ENCODE assay signal across 25 cellular contexts in the genomic region with DNA sequence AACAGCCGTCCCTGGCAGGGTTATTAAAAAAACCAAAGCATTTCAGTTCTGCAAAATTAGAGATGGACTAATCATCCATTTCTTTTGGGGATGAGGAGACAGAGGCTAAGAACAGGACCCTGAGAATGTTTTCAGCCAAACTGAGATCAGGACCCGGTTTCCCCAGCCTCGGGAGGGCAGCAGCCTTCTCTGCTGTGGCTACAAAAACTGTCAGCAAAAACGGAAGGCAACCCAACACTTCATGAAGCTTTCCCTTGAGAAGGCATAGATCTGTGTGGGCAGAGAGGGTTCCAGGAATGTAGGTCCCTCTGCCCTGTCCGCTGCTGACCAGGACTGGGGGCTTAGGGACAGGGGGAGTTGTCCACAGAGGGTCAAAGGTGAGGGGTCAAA.
A peak's percentile ranks its signal among the peaks of the same experiment; 100 is the strongest.
DNase-seq lines count a peak whose midpoint lies in the region; ATAC-seq, FAIRE-seq and TF ChIP-seq lines count a peak whose summit lies in the region.
"Had no signal": no experiment of that assay in that cellular context is flagged by ENCODE, and none has a peak within 500 bp of the region (broad histone marks: within the 10 kb centered on the region; RNA-seq: fewer than 3 reads in every experiment).

No MANE protein-coding gene starts in this region.

- H3K4me1 ChIP-seq in BLaER1: peaks cover 86% of the 10 kb centered on the region
- peaks cover 74% of the 10 kb centered on the region for H3K4me1 ChIP-seq in Karpas-422 (ENCODE audit: low read length)
- peaks cover 6 to 17% (median 11%) of the 10 kb centered on the region in 4 experiments for H3K4me1 ChIP-seq in H1 (replicated peaks in 1 of 4; ENCODE audit: control insufficient read depth in 3 of 4, insufficient read depth in 4 of 4, low read length in 3 of 4)
- H3K4me1 ChIP-seq in lung (ENCODE audit: control insufficient read depth in 2 of 2, insufficient read depth in 2 of 2, low read length in 2 of 2): no peaks in the 10 kb centered on the region
- H3K4me1 ChIP-seq: A549, BE2C, Caco-2, HAP-1 had no signal

- peaks cover 14% of the 10 kb centered on the region for H4K20me1 ChIP-seq in BLaER1
- no peaks in the 10 kb centered on the region for H4K20me1 ChIP-seq in Karpas-422 (ENCODE audit: insufficient read depth, low read depth, low read length)
- H4K20me1 ChIP-seq in H1 (replicated peaks in 1 of 2; ENCODE audit: control insufficient read depth in 1 of 2, insufficient read depth in 2 of 2, low read length in 2 of 2): no peaks in the 10 kb centered on the region

- no peak for TF ChIP-seq RAD21 in H1 (IDR thresholded peaks at IDR 0.05 in 1 of 2, conservative IDR thresholded peaks at IDR 0.05 in 1 of 2; ENCODE audit: low read depth in 2 of 2, low read length in 2 of 2)

- H3K27me3 ChIP-seq in BLaER1 (peaks cover 24% of the 10 kb centered on the region), Karpas-422 (ENCODE audit: low read length) (peaks cover 9% of the 10 kb centered on the region; the same call in 1 of the 2 replicates), H1 (replicated peaks in 1 of 4; ENCODE audit: control insufficient read depth in 3 of 4, extremely low read depth in 1 of 4, insufficient read depth in 3 of 4, low read length in 3 of 4) (0 out of 7 replicates have a peak, but pooled peaks cover 0 to 2% (median 0%) of the 10 kb centered on the region in 4 experiments), lung (ENCODE audit: control insufficient read depth, insufficient read depth) (no peaks in the 10 kb centered on the region)
- H3K27me3 ChIP-seq: BE2C had no signal

- no peak overlapping the region for H3K14ac ChIP-seq in H1 (ENCODE audit: insufficient read length)

- H2AFZ ChIP-seq in Karpas-422 (ENCODE audit: low read length) (no peak overlapping the region), H1 (ENCODE audit: low read length) (no peak overlapping the region)
- H2AFZ ChIP-seq: GM23338 had no signal

- H2BK5ac ChIP-seq in H1 (ENCODE audit: low read depth, low read length): no peak overlapping the region; the same call in 1 of the 2 replicates

- no peaks in the 10 kb centered on the region for H3K4me1 Mint-ChIP-seq in endothelial cell (ENCODE audit: unreplicated experiment)
- H3K4me1 Mint-ChIP-seq: CD4-positive, CD25-positive, alpha-beta regulatory T cell had no signal

- DNase-seq in Karpas-422 (peak; percentile 76), H1 (ENCODE audit: low read depth in 1 of 2, low spot score in 2 of 2) (no peak), lung (ENCODE audit: low spot score) (peak; percentile 20), endothelial cell (ENCODE audit: low spot score) (no peak), HPDE6-E6E7 (ENCODE audit: extremely low spot score) (no peak), superior temporal gyrus (ENCODE audit: extremely low spot score) (no peak)
- DNase-seq: 8988T; ACHN; AML-193; BE2C; Caco-2; CD4-positive, CD25-positive, alpha-beta regulatory T cell; DMS153; DND-41; HFFc6 had no signal

- H3K9me3 ChIP-seq in BLaER1 (peaks cover 7% of the 10 kb centered on the region), Karpas-422 (ENCODE audit: low read length) (peaks cover 8% of the 10 kb centered on the region; the same call in 1 of the 2 replicates), H1 (ENCODE audit: insufficient read depth in 2 of 2, low read depth in 1 of 2, low read length in 1 of 2) (peaks cover 0 to 4% of the 10 kb centered on the region in 2 experiments; a peak in 2 of 4 replicates), lung (ENCODE audit: control insufficient read depth in 2 of 2, insufficient read depth in 1 of 2, low read length in 1 of 2) (no peaks in the 10 kb centered on the region)
- H3K9me3 ChIP-seq: A549, BE2C, Caco-2, HAP-1 had no signal

- peak overlapping the region; percentile 91; the same call in 1 of the 2 replicates for H2BK20ac ChIP-seq in H1 (ENCODE audit: low read length)

- H4K5ac ChIP-seq in H1 (ENCODE audit: insufficient read length, low read depth, low read length): no peak overlapping the region

- H4K91ac ChIP-seq in H1 (replicated peaks; ENCODE audit: insufficient read length, low read length): peak overlapping the region; percentile 57

- H3K23me2 ChIP-seq in H1 (ENCODE audit: low read depth, low read length): no peaks in the 10 kb centered on the region

- no peak overlapping the region; the same call in 1 of the 2 replicates for H2BK12ac ChIP-seq in H1 (ENCODE audit: low read depth, low read length)

- H3K27me3 Mint-ChIP-seq in endothelial cell (ENCODE audit: unreplicated experiment): peaks cover 5% of the 10 kb centered on the region
- H3K27me3 Mint-ChIP-seq: CD4-positive, CD25-positive, alpha-beta regulatory T cell had no signal

- no peaks in the 10 kb centered on the region for H3K36me3 ChIP-seq in BLaER1
- H3K36me3 ChIP-seq in Karpas-422 (ENCODE audit: insufficient read depth, low read length): no peaks in the 10 kb centered on the region; the same call in 1 of the 2 replicates
- H3K36me3 ChIP-seq in H1 (ENCODE audit: control insufficient read depth in 2 of 4, insufficient read depth in 4 of 4, low read length in 3 of 4): no peaks in the 10 kb centered on the region
- H3K36me3 ChIP-seq in lung (ENCODE audit: control insufficient read depth in 2 of 2, insufficient read depth in 2 of 2, low read length in 2 of 2): no peaks in the 10 kb centered on the region
- H3K36me3 ChIP-seq: BE2C, HAP-1 had no signal

- H3K4me2 ChIP-seq in BLaER1 (peak overlapping the region; percentile 88), Karpas-422 (ENCODE audit: low read depth, low read length, poor library complexity, severe bottlenecking) (peak overlapping the region; percentile 79), H1 (ENCODE audit: insufficient read depth in 1 of 2, low read depth in 2 of 2, low read length in 2 of 2) (no peak overlapping the region)
- H3K4me2 ChIP-seq: A549, GM23338 had no signal

- TF ChIP-seq EP300 in H1 (IDR thresholded peaks at IDR 0.05; ENCODE audit: borderline replicate concordance in 1 of 2, low read depth in 2 of 2, low read length in 2 of 2): no peak

- no peak overlapping the region for H2BK120ac ChIP-seq in H1 (replicated peaks; ENCODE audit: low read depth, low read length)

- no peaks in the 10 kb centered on the region for H3K9me2 ChIP-seq in Karpas-422 (replicated peaks; ENCODE audit: insufficient read depth, low read length)

- 76% methylated on average over 5 of the region's 5 CpGs; no CpG with 5 or more reads in 1 of the 2 experiments for WGBS in H1 (ENCODE audit: extremely low coverage in 1 of 2, insufficient coverage in 1 of 2, insufficient read length in 1 of 2, insufficient replicate concordance in 2 of 2, low coverage in 1 of 2, low lambda C conversion rate in 2 of 2, missing lambda C conversion rate in 1 of 2), 2 experiments
- WGBS in lung, 2 donors: 73 to 77% methylated on average over 5 of the region's 5 CpGs

- CTCF ChIA-PET in H1 (lab: Charles Lee; ENCODE audit: partially characterized antibody): no interaction called here

- H3K79me1 ChIP-seq in H1 (ENCODE audit: low read depth, low read length): no peaks in the 10 kb centered on the region

- H3K36me3 Mint-ChIP-seq in endothelial cell (ENCODE audit: low read depth, unreplicated experiment): peaks cover 19% of the 10 kb centered on the region
- H3K36me3 Mint-ChIP-seq: CD4-positive, CD25-positive, alpha-beta regulatory T cell; CD8-positive, alpha-beta T cell had no signal

- H3K23ac ChIP-seq in H1 (ENCODE audit: insufficient read length): no peak overlapping the region

- peaks cover 57% of the 10 kb centered on the region for H3K9me3 Mint-ChIP-seq in endothelial cell (ENCODE audit: unreplicated experiment)

- POLR2A ChIA-PET in H1 (lab: Charles Lee; ENCODE audit: partially characterized antibody): no interaction called here

- no peak for TF ChIP-seq POLR2A in H1 (IDR thresholded peaks at IDR 0.05; ENCODE audit: control extremely low read depth in 1 of 2, low read depth in 2 of 2, low read length in 2 of 2)

- H3K18ac ChIP-seq in H1 (ENCODE audit: extremely low read depth, low read length): peak overlapping the region; percentile 13; the same call in 1 of the 2 replicates

- no peak overlapping the region for H4K8ac ChIP-seq in H1 (ENCODE audit: extremely low read depth, insufficient read depth, low read length)

- H3K27ac ChIP-seq in BLaER1: no peak overlapping the region
- peak overlapping the region; percentile 77 for H3K27ac ChIP-seq in Karpas-422 (ENCODE audit: low read length)
- no peak overlapping the region for H3K27ac ChIP-seq in H1 (ENCODE audit: low read depth, low read length)
- H3K27ac ChIP-seq in lung (ENCODE audit: low read depth in 1 of 2, low read length in 1 of 2): no peak overlapping the region
- H3K27ac ChIP-seq: A549, C4-2B had no signal

- H3K56ac ChIP-seq in H1 (replicated peaks; ENCODE audit: insufficient read length, low read depth, low read length): no peak overlapping the region

- TF ChIP-seq CTCF in H1 (IDR thresholded peaks at IDR 0.05; ENCODE audit: control extremely low read depth in 1 of 3, insufficient read depth in 1 of 3, low read depth in 1 of 3, low read length in 3 of 3) (no peak), lung (IDR thresholded peaks at IDR 0.05; ENCODE audit: control extremely low read depth, extremely low read depth) (no peak), endothelial cell (IDR thresholded peaks at IDR 0.05; ENCODE audit: unreplicated experiment) (no peak)

- H3K79me2 ChIP-seq in Karpas-422 (ENCODE audit: low read length) (no peaks in the 10 kb centered on the region), H1 (ENCODE audit: control insufficient read depth in 1 of 2, insufficient read depth in 2 of 2, low read length in 2 of 2) (no peaks in the 10 kb centered on the region)

- H3K27ac Mint-ChIP-seq in endothelial cell (ENCODE audit: unreplicated experiment): no peak overlapping the region
- H3K27ac Mint-ChIP-seq: CD4-positive, CD25-positive, alpha-beta regulatory T cell; CD8-positive, alpha-beta T cell; GM23338; HFFc6 had no signal

- H2AK5ac ChIP-seq in H1 (ENCODE audit: low read depth, low read length): no peak overlapping the region

- ATAC-seq in lung (ENCODE audit: insufficient read depth, low FRiP score): no peak
- ATAC-seq: A549; CD8-positive, alpha-beta T cell; GM23338 had no signal

- H3K4ac ChIP-seq in H1 (replicated peaks; ENCODE audit: insufficient read length, low read depth, low read length): no peak overlapping the region

- 0 out of 2 replicates have a peak overlapping the region, but pooled peaks have one; percentile 11 for H3K4me3 ChIP-seq in BLaER1
- peak overlapping the region; percentile 53 for H3K4me3 ChIP-seq in Karpas-422 (ENCODE audit: low read length)
- H3K4me3 ChIP-seq in H1 (ENCODE audit: extremely low read depth in 1 of 4, insufficient read depth in 2 of 4, low read depth in 3 of 4, low read length in 4 of 4): no peak overlapping the region
- H3K4me3 ChIP-seq in lung: no peak overlapping the region
- H3K4me3 ChIP-seq: A549, GM23338, HAP-1 had no signal

- no peak overlapping the region for H3K4me3 Mint-ChIP-seq in endothelial cell (ENCODE audit: unreplicated experiment)
- H3K4me3 Mint-ChIP-seq: CD4-positive, CD25-positive, alpha-beta regulatory T cell; CD8-positive, alpha-beta T cell; GM23338; HFFc6 had no signal

- peak overlapping the region; percentile 37; the same call in 1 of the 2 replicates for H2BK15ac ChIP-seq in H1 (ENCODE audit: low read length)

- FAIRE-seq in H1 (lab: Jason Lieb, UNC): no peak
- FAIRE-seq: A549, G401.6, GM12892, GM19239, H54 had no signal

- H3K9ac ChIP-seq in BLaER1 (no peak overlapping the region), Karpas-422 (ENCODE audit: low read length) (peak overlapping the region; percentile 63), H1 (replicated peaks in 1 of 4; ENCODE audit: extremely low read depth in 1 of 4, low read depth in 3 of 4, low read length in 3 of 4) (no peak overlapping the region)

Comparison
In these comparisons a context has a peak if more than half of its experiments do, and no peak if none do; other contexts are left out.
1. H3K4me2 ChIP-seq: peak in BLaER1 (single experiment) and Karpas-422 (single experiment); none in H1 (0 of 2).
2. H3K4me3 ChIP-seq: peak in BLaER1 (single experiment) and Karpas-422 (single experiment); none in H1 (0 of 4) and lung (single experiment).
3. DNase-seq: peak in Karpas-422 (single experiment) and lung (single experiment); none in H1 (0 of 2), endothelial cell (single experiment), HPDE6-E6E7 (single experiment) and superior temporal gyrus (single experiment).